In the genomic region with DNA sequence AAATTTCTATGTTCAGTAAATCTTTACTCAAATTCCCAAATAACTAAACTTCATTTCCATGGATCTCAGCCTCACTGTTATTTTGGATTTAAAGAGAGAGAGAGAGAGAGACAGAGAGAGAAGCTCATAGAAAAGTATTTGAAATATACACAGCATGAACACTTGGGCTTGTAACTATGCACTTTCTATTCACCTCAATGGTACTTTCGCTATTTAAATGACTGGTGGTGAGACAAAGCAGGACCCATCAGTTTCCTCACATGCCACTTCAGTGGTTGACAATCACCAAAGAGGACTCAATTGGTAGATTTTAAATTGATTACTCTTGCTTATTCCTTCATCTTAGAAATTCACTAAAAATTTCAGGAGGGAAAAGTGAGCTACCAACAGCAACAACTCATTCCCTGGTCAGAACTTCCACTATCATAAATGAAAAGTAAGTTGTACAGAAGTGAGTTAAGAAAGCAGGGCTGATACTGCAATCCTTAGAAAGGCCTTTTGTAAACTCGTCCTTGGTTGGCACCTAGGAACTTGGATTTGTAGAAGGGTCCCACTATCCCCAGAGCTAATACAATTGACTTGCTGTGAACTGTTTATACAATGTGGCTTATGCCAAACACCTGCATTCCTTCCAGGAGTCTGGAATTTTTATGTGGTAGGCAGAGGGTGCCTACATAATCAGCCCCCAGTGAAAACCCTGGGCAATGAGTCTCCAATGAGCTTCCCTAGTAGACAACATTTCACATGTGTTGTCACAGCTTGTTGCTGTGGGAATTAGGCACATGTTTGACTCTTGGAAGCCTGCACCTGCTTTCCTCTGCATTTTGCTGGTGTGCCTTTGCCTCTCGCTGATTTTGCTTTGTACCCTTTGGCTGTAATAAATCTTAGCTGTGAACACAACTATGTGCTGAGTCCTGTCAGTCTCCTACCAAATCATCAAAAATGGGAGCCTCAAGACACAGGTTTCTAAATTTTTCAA, we compare ENCODE assay signal across 13 cellular contexts. TPM values are rescaled to one million over a fixed set of nuclear protein-coding genes. Genes with fewer than 3 reads are reported as not detected.
A peak's percentile ranks its signal among the peaks of the same experiment; 100 is the strongest.
DNase-seq lines count a peak whose midpoint lies in the region; ATAC-seq lines count a peak whose summit lies in the region.
"Had no signal": no experiment of that assay in that cellular context is flagged by ENCODE, and none has a peak within 500 bp of the region (broad histone marks: within the 10 kb centered on the region; RNA-seq: fewer than 3 reads in every experiment).

No MANE protein-coding gene starts in this region.

- no peaks in the 10 kb centered on the region for H3K27me3 ChIP-seq in CD4-positive, alpha-beta memory T cell (ENCODE audit: insufficient read depth, low read length)
- H3K27me3 ChIP-seq in H7 (ENCODE audit: control insufficient read depth, insufficient read depth, low read length) = no peaks in the 10 kb centered on the region
- H3K27me3 ChIP-seq in CD8-positive, alpha-beta memory T cell (ENCODE audit: insufficient read depth, low read length, poor library complexity, severe bottlenecking) = no peaks in the 10 kb centered on the region
- H3K27me3 ChIP-seq: BLaER1 treated with 17β-estradiol and CSF1 and Interleukin-3, amounts not matched to agents 10 nM and 100 nM; upper lobe of left lung had no signal

- no peak for DNase-seq in CD4-positive, alpha-beta memory T cell
- no peak for DNase-seq in H7
- DNase-seq in CD8-positive, alpha-beta memory T cell = no peak
- no peak for DNase-seq in T1000 (lab: John Stamatoyannopoulos, UW)
- DNase-seq in NCI-H1092 treated with DMSO at 0.1 percent for 48 hours (lab: John Stamatoyannopoulos, UW) = no peak
- DNase-seq: NCI-H146; stimulated activated CD4-positive, alpha-beta T cell treated with anti-CD3 and anti-CD28 coated beads, Interleukin-4, amount 100 ng/mL, for 4 hours; upper lobe of left lung had no signal

- H3K4me3 ChIP-seq in CD4-positive, alpha-beta memory T cell (ENCODE audit: low read length in 2 of 2) = no peak overlapping the region
- no peak overlapping the region for H3K4me3 ChIP-seq in H7 (ENCODE audit: insufficient read depth, low read depth, low read length)
- no peak overlapping the region for H3K4me3 ChIP-seq in CD8-positive, alpha-beta memory T cell (ENCODE audit: low read length)
- H3K4me3 ChIP-seq: BLaER1 treated with 17β-estradiol and CSF1 and Interleukin-3, amounts not matched to agents 10 nM and 100 nM; upper lobe of left lung had no signal

- H3K4me3 Mint-ChIP-seq in CD4-positive, alpha-beta memory T cell = no peak overlapping the region
- no peak overlapping the region for H3K4me3 Mint-ChIP-seq in CD8-positive, alpha-beta memory T cell
- H3K4me3 Mint-ChIP-seq: neural crest cell had no signal

- H3K9me3 Mint-ChIP-seq in CD4-positive, alpha-beta memory T cell = peaks cover 0 to 7% (median 0%) of the 10 kb centered on the region in 8 donors
- peaks cover 0 to 2% (median 0%) of the 10 kb centered on the region in 5 donors for H3K9me3 Mint-ChIP-seq in CD8-positive, alpha-beta memory T cell

- ATAC-seq in GM18867 (IDR thresholded peaks at IDR 0.05; ENCODE audit: unreplicated experiment) = peak; percentile 87
- peak; percentile 93 for ATAC-seq in HG02610 (IDR thresholded peaks at IDR 0.05; ENCODE audit: unreplicated experiment)
- ATAC-seq in HG03558 (IDR thresholded peaks at IDR 0.05; ENCODE audit: extremely low read depth, unreplicated experiment) = peak; percentile 51

- no peak overlapping the region for H3K27ac ChIP-seq in CD4-positive, alpha-beta memory T cell (ENCODE audit: low read depth, low read length)
- H3K27ac ChIP-seq in CD8-positive, alpha-beta memory T cell (ENCODE audit: low read depth, low read length) = no peak overlapping the region
- H3K27ac ChIP-seq: BLaER1 treated with 17β-estradiol and CSF1 and Interleukin-3, amounts not matched to agents 10 nM and 100 nM; upper lobe of left lung had no signal

- H3K27me3 Mint-ChIP-seq in CD4-positive, alpha-beta memory T cell = no peaks in the 10 kb centered on the region
- no peaks in the 10 kb centered on the region for H3K27me3 Mint-ChIP-seq in CD8-positive, alpha-beta memory T cell

- peaks cover 12 to 32% (median 16%) of the 10 kb centered on the region in 4 donors for H3K4me1 Mint-ChIP-seq in CD4-positive, alpha-beta memory T cell
- H3K4me1 Mint-ChIP-seq in CD8-positive, alpha-beta memory T cell = peaks cover 18 to 48% (median 45%) of the 10 kb centered on the region in 3 donors

- peaks cover 54 to 67% of the 10 kb centered on the region in 2 donors for H3K36me3 Mint-ChIP-seq in CD4-positive, alpha-beta memory T cell
- H3K36me3 Mint-ChIP-seq in CD8-positive, alpha-beta memory T cell = peaks cover 23 to 76% (median 34%) of the 10 kb centered on the region in 3 donors

- POLR2A ChIA-PET in CD4-positive, alpha-beta memory T cell (lab: Charles Lee; ENCODE audit: partially characterized antibody) = interaction anchor here (1.1 kb wide), 1 partner anchor 8 kb away, joined by 3 read pairs; no protein-coding TSS in a partner anchor
- POLR2A ChIA-PET in CD8-positive, alpha-beta memory T cell (lab: Charles Lee) = no interaction called here

- peak overlapping the region in 5 of 7 donors; percentile 32 to 77 (median 53) for H3K27ac Mint-ChIP-seq in CD4-positive, alpha-beta memory T cell
- peak overlapping the region in 4 of 8 donors; percentile 18 to 52 (median 38) for H3K27ac Mint-ChIP-seq in CD8-positive, alpha-beta memory T cell

- H3K36me3 ChIP-seq in CD4-positive, alpha-beta memory T cell (ENCODE audit: insufficient read depth, low read length) = peaks cover 32% of the 10 kb centered on the region
- H3K36me3 ChIP-seq in H7 (replicated peaks; ENCODE audit: control insufficient read depth, insufficient read depth, low read length) = peaks cover 3% of the 10 kb centered on the region
- peaks cover 11% of the 10 kb centered on the region for H3K36me3 ChIP-seq in CD8-positive, alpha-beta memory T cell (ENCODE audit: insufficient read depth, low read length)

- CTCF ChIA-PET in CD4-positive, alpha-beta memory T cell (lab: Charles Lee; ENCODE audit: partially characterized antibody) = interaction anchor here (1.3 kb wide), 1 partner anchor 50 kb away, joined by 3 read pairs; no protein-coding TSS in a partner anchor
- CTCF ChIA-PET in CD8-positive, alpha-beta memory T cell (lab: Charles Lee) = interaction anchor here (0.9 to 1.8 kb wide), 2 partner anchors 11 to 19 kb away, joined by 3 to 4 read pairs; no protein-coding TSS in a partner anchor

- H3K4me1 ChIP-seq in CD4-positive, alpha-beta memory T cell (ENCODE audit: insufficient read depth, low read length) = no peaks in the 10 kb centered on the region
- no peaks in the 10 kb centered on the region for H3K4me1 ChIP-seq in CD8-positive, alpha-beta memory T cell (ENCODE audit: insufficient read depth, low read length)
- H3K4me1 ChIP-seq: BLaER1 treated with 17β-estradiol and CSF1 and Interleukin-3, amounts not matched to agents 10 nM and 100 nM had no signal

- H3K9me3 ChIP-seq in CD4-positive, alpha-beta memory T cell (ENCODE audit: control insufficient read depth in 1 of 2, low read length in 2 of 2) = no peaks in the 10 kb centered on the region
- no peaks in the 10 kb centered on the region for H3K9me3 ChIP-seq in CD8-positive, alpha-beta memory T cell (ENCODE audit: low read length)
- H3K9me3 ChIP-seq: upper lobe of left lung had no signal

- intact Hi-C loops in CD4-positive, alpha-beta memory T cell (cut with micrococcal nuclease) = no loop called here

RNA-seq across cellular contexts. Expression of a gene that starts 10.8 kb away (rescaled TPM):
- total RNA-seq in CD4-positive, alpha-beta memory T cell = 10 to 100 TPM; 11.6 to 12.5 TPM
- 10 to 100 TPM in 1 of 2 donors, 1 to 10 TPM in 1; 7.2 to 15.9 TPM for polyA plus RNA-seq in CD4-positive, alpha-beta memory T cell
- total RNA-seq in H7 (2014; rRNA removed; shearing (Covaris generic)) = 21.9 and 35.8 TPM in 2 replicates
- total RNA-seq in CD8-positive, alpha-beta memory T cell = 10 to 100 TPM; 26.9 to 27.7 TPM
- 11.8 TPM for polyA plus RNA-seq in CD8-positive, alpha-beta memory T cell

RNA-seq across cellular contexts. Expression of a gene that starts 54.4 kb away (rescaled TPM):
- 10 to 100 TPM; 17.6 to 18.0 TPM for total RNA-seq in CD4-positive, alpha-beta memory T cell
- 10 to 100 TPM; 11.2 to 16.6 TPM for polyA plus RNA-seq in CD4-positive, alpha-beta memory T cell
- 11.8 and 14.8 TPM in 2 replicates for total RNA-seq in H7 (2014; rRNA removed; shearing (Covaris generic))
- 10 to 100 TPM; 41.1 to 41.4 TPM for total RNA-seq in CD8-positive, alpha-beta memory T cell
- 17.4 TPM for polyA plus RNA-seq in CD8-positive, alpha-beta memory T cell
